Comparison of ENCODE assay signal across 9 cellular contexts in genomic region chr7:106346678-106347217, GRCh38.
A peak's percentile ranks its signal among the peaks of the same experiment; 100 is the strongest.
DNase-seq lines count a peak whose midpoint lies in the region; ATAC-seq and TF ChIP-seq lines count a peak whose summit lies in the region.
"Had no signal": no experiment of that assay in that cellular context is flagged by ENCODE, and none has a peak within 500 bp of the region (broad histone marks: within the 10 kb centered on the region; RNA-seq: fewer than 3 reads in every experiment).

No MANE protein-coding gene starts in this region.

- H3K36me3 Mint-ChIP-seq in CD4-positive, alpha-beta T cell (ENCODE audit: low read depth) = peaks cover 3% of the 10 kb centered on the region
- H3K36me3 Mint-ChIP-seq in T-helper 1 cell treated with Interleukin-12 subunit alpha and Interleukin-12 subunit beta and Interleukin-4 antibody, amounts not matched to agents 30 μg/mL and 1 μg/mL, for 36 hours (ENCODE audit: low read depth) = peaks cover 31% of the 10 kb centered on the region
- peaks cover 65% of the 10 kb centered on the region for H3K36me3 Mint-ChIP-seq in stimulated activated naive CD8-positive, alpha-beta T cell treated with anti-CD3 and anti-CD28 coated beads, Interleukin-15, Interleukin-2, amounts not matched to agents 100 ng/mL and 50 ng/mL, for 24 hours (ENCODE audit: low read depth)

- TF ChIP-seq POLR2A in esophagus muscularis mucosa (IDR thresholded peaks at IDR 0.05; ENCODE audit: low read depth) = no peak

- H3K4me1 Mint-ChIP-seq in CD4-positive, alpha-beta T cell (ENCODE audit: low read depth) = peaks cover 21% of the 10 kb centered on the region
- peaks cover 36% of the 10 kb centered on the region for H3K4me1 Mint-ChIP-seq in T-helper 1 cell treated with Interleukin-12 subunit alpha and Interleukin-12 subunit beta and Interleukin-4 antibody, amounts not matched to agents 30 μg/mL and 1 μg/mL, for 36 hours (ENCODE audit: low read depth)
- peaks cover 56% of the 10 kb centered on the region for H3K4me1 Mint-ChIP-seq in stimulated activated naive CD8-positive, alpha-beta T cell treated with anti-CD3 and anti-CD28 coated beads, Interleukin-15, Interleukin-2, amounts not matched to agents 100 ng/mL and 50 ng/mL, for 24 hours (ENCODE audit: low read depth)
- H3K4me1 Mint-ChIP-seq: naive B cell had no signal

- H3K9me3 ChIP-seq in CD4-positive, alpha-beta T cell (ENCODE audit: control insufficient read depth, low read length) = peaks cover 11% of the 10 kb centered on the region
- H3K9me3 ChIP-seq in esophagus muscularis mucosa = peaks cover 0 to 30% (median 22%) of the 10 kb centered on the region in 4 donors

- H3K9me3 Mint-ChIP-seq in CD4-positive, alpha-beta T cell = peaks cover 18% of the 10 kb centered on the region
- peaks cover 44% of the 10 kb centered on the region for H3K9me3 Mint-ChIP-seq in T-helper 1 cell treated with Interleukin-12 subunit alpha and Interleukin-12 subunit beta and Interleukin-4 antibody, amounts not matched to agents 30 μg/mL and 1 μg/mL, for 36 hours
- H3K9me3 Mint-ChIP-seq in stimulated activated naive CD8-positive, alpha-beta T cell treated with anti-CD3 and anti-CD28 coated beads, Interleukin-15, Interleukin-2, amounts not matched to agents 100 ng/mL and 50 ng/mL, for 24 hours = peaks cover 58% of the 10 kb centered on the region

- no peak for TF ChIP-seq EP300 in esophagus muscularis mucosa (IDR thresholded peaks at IDR 0.05)

- peak overlapping the region; percentile 12 for H3K4me3 Mint-ChIP-seq in CD4-positive, alpha-beta T cell
- H3K4me3 Mint-ChIP-seq in T-helper 1 cell treated with Interleukin-12 subunit alpha and Interleukin-12 subunit beta and Interleukin-4 antibody, amounts not matched to agents 30 μg/mL and 1 μg/mL, for 36 hours = peak overlapping the region; percentile 66
- peak overlapping the region; percentile 77 for H3K4me3 Mint-ChIP-seq in stimulated activated naive CD8-positive, alpha-beta T cell treated with anti-CD3 and anti-CD28 coated beads, Interleukin-15, Interleukin-2, amounts not matched to agents 100 ng/mL and 50 ng/mL, for 24 hours
- H3K4me3 Mint-ChIP-seq: naive B cell had no signal

- no peak for TF ChIP-seq CTCF in CD4-positive, alpha-beta T cell (IDR thresholded peaks at IDR 0.05)
- no peak for TF ChIP-seq CTCF in esophagus muscularis mucosa (IDR thresholded peaks at IDR 0.05)
- TF ChIP-seq CTCF in dorsolateral prefrontal cortex (IDR thresholded peaks at IDR 0.05 in 54 of 56, conservative IDR thresholded peaks at IDR 0.05 in 2 of 56; ENCODE audit: low read depth in 1 of 56, partially characterized antibody in 56 of 56) = no peak

- peak in 4 of 10 experiments; percentile 17 to 28 (median 22) for DNase-seq in CD4-positive, alpha-beta T cell
- peak; percentile 42 for DNase-seq in esophagus muscularis mucosa (ENCODE audit: extremely low spot score)
- DNase-seq in DMS 273 treated with DMSO at 0.1 percent for 48 hours (lab: John Stamatoyannopoulos, UW) = no peak
- no peak for DNase-seq in dorsolateral prefrontal cortex
- DNase-seq: naive B cell had no signal

- peak overlapping the region; percentile 57 for H3K27ac Mint-ChIP-seq in CD4-positive, alpha-beta T cell
- H3K27ac Mint-ChIP-seq in T-helper 1 cell treated with Interleukin-12 subunit alpha and Interleukin-12 subunit beta and Interleukin-4 antibody, amounts not matched to agents 30 μg/mL and 1 μg/mL, for 36 hours = peak overlapping the region; percentile 95
- peak overlapping the region; percentile 100 for H3K27ac Mint-ChIP-seq in stimulated activated naive CD8-positive, alpha-beta T cell treated with anti-CD3 and anti-CD28 coated beads, Interleukin-15, Interleukin-2, amounts not matched to agents 100 ng/mL and 50 ng/mL, for 24 hours

- peak; percentile 88 for ATAC-seq in CD4-positive, alpha-beta T cell (ENCODE audit: poor library complexity)
- ATAC-seq in GM19452 (IDR thresholded peaks at IDR 0.05; ENCODE audit: unreplicated experiment) (peak; percentile 91), HG03439 (IDR thresholded peaks at IDR 0.05; ENCODE audit: unreplicated experiment) (peak; percentile 87)

- peaks cover 51% of the 10 kb centered on the region for H3K27me3 Mint-ChIP-seq in CD4-positive, alpha-beta T cell
- H3K27me3 Mint-ChIP-seq in T-helper 1 cell treated with Interleukin-12 subunit alpha and Interleukin-12 subunit beta and Interleukin-4 antibody, amounts not matched to agents 30 μg/mL and 1 μg/mL, for 36 hours (ENCODE audit: low read depth) = no peaks in the 10 kb centered on the region
- peaks cover 4% of the 10 kb centered on the region for H3K27me3 Mint-ChIP-seq in stimulated activated naive CD8-positive, alpha-beta T cell treated with anti-CD3 and anti-CD28 coated beads, Interleukin-15, Interleukin-2, amounts not matched to agents 100 ng/mL and 50 ng/mL, for 24 hours

- intact Hi-C loops in CD4-positive, alpha-beta T cell (cut with DNase I, micrococcal nuclease) = loop anchor here in 1 of 2 experiments (5.0 kb wide), 1 partner anchor 59 kb away; no protein-coding TSS in a partner anchor
- intact Hi-C loops in esophagus muscularis mucosa (cut with DNase I) (loop anchor here (2.0 kb wide), 1 partner anchor 72 kb away; no protein-coding TSS in a partner anchor), dorsolateral prefrontal cortex (cut with DNase I) (no loop called here)

- no peaks in the 10 kb centered on the region for H3K4me1 ChIP-seq in esophagus muscularis mucosa

- H3K4me3 ChIP-seq in esophagus muscularis mucosa (no peak overlapping the region), dorsolateral prefrontal cortex (no peak overlapping the region)

- no peaks in the 10 kb centered on the region for H3K27me3 ChIP-seq in CD4-positive, alpha-beta T cell (ENCODE audit: control insufficient read depth, insufficient read depth, low read length)
- no peaks in the 10 kb centered on the region for H3K27me3 ChIP-seq in esophagus muscularis mucosa
- no peaks in the 10 kb centered on the region for H3K27me3 ChIP-seq in dorsolateral prefrontal cortex

- CTCF ChIA-PET in CD4-positive, alpha-beta T cell (lab: Charles Lee) = no interaction called here

- H3K27ac ChIP-seq in CD4-positive, alpha-beta T cell (ENCODE audit: low read depth, low read length) = no peak overlapping the region
- no peak overlapping the region for H3K27ac ChIP-seq in esophagus muscularis mucosa (replicated peaks in 1 of 4)
- H3K27ac ChIP-seq in dorsolateral prefrontal cortex = peak overlapping the region in 2 of 59 donors; percentile 19

- 76% methylated on average over 2 of the region's 2 CpGs for WGBS in esophagus muscularis mucosa

- POLR2A ChIA-PET in CD4-positive, alpha-beta T cell (lab: Charles Lee) = interaction anchor here (2.6 kb wide), 1 partner anchor 62 kb away, joined by 11 read pairs; the partner anchor contains the start of gene NAMPT

- no peaks in the 10 kb centered on the region for H3K36me3 ChIP-seq in esophagus muscularis mucosa

Comparison
In these comparisons a context has a peak if more than half of its experiments do, and no peak if none do; other contexts are left out.
1. H3K4me3 Mint-ChIP-seq: peak in every context shown above with its lines; median percentile 77 in stimulated activated naive CD8-positive, alpha-beta T cell treated with anti-CD3 and anti-CD28 coated beads, Interleukin-15, Interleukin-2, amounts not matched to agents 100 ng/mL and 50 ng/mL, for 24 hours; 66 in T-helper 1 cell treated with Interleukin-12 subunit alpha and Interleukin-12 subunit beta and Interleukin-4 antibody, amounts not matched to agents 30 μg/mL and 1 μg/mL, for 36 hours; 12 in CD4-positive, alpha-beta T cell.